ENCODE assay signal across 8 cellular contexts in the genomic region with DNA sequence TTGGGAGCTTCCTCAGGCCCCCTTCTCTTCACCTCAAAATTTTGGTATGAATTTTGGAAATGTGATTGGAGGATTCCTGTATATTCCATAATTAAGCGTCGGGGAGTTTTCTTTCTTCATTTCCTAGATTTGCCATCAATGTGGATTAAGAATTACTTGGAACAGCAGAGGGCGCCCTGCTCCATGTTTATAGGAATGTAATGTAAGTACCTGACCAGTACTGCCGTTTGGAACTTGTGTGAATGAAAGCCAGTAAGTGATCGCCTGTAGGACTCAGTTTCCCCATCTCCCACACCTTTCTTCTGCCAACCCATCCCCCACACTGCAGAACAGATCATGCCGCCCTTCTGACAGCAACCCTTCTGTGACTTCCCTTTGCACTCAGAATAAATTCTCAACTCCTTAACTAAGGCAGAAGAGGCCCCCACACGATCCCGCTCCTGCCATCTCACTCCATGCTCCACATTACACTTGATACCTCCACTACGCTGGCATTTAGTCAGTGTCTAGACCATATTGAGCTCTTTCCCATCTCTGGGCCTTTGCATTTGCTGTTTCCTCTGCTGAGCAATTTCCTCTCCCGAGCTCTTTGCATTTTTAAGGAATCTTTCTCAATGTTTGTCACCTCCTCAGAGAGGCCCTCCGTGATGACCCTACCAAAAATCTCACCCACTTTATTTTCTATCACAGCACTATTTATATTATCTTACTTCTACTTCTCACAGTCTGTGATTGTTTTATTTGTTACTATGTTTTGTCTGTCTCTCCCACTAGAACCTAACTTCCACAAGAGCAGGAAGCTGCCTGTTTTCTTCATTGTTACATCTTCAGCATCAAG.
A peak's percentile ranks its signal among the peaks of the same experiment; 100 is the strongest.
DNase-seq lines count a peak whose midpoint lies in the region; ATAC-seq and TF ChIP-seq lines count a peak whose summit lies in the region.

No MANE protein-coding gene starts in this region.

- intact Hi-C loops in lower leg skin (cut with DNase I; ENCODE audit: low total_unique reads): loop anchor here (10.0 kb wide), 3 partner anchors 301 to 511 kb away; no protein-coding TSS in a partner anchor

- no peaks in the 10 kb centered on the region for H3K36me3 ChIP-seq in GM23248 (ENCODE audit: low read depth)

- no peak for TF ChIP-seq POLR2A in lower leg skin (IDR thresholded peaks at IDR 0.05)

- no peaks in the 10 kb centered on the region for H3K9me3 ChIP-seq in GM23248 (ENCODE audit: low read depth)

- no peaks in the 10 kb centered on the region for H3K9me2 ChIP-seq in GM23248 (ENCODE audit: insufficient read depth)

- H4K20me1 ChIP-seq in GM23248 (ENCODE audit: insufficient read depth): no peaks in the 10 kb centered on the region

- peaks cover 11% of the 10 kb centered on the region; the same call in 1 of the 2 replicates for H3F3A ChIP-seq in GM23248 (ENCODE audit: insufficient read depth)

- no peak for ATAC-seq in GM19467 (IDR thresholded peaks at IDR 0.05; ENCODE audit: unreplicated experiment)

- in situ Hi-C loops in GM23248 (cut with MboI): loop anchor here (10.0 kb wide), 1 partner anchor 501 kb away; no protein-coding TSS in a partner anchor

- H3K27ac ChIP-seq in C4-2B: no peak overlapping the region; the same call in 1 of the 2 replicates
- no peak overlapping the region for H3K27ac ChIP-seq in GM23248

- peaks cover 11% of the 10 kb centered on the region; the same call in 1 of the 2 replicates for H3K4me1 ChIP-seq in GM23248 (ENCODE audit: insufficient read depth)

- H3K9ac ChIP-seq in GM23248: no peak overlapping the region

- H3K27me3 ChIP-seq in GM23248 (replicated peaks; ENCODE audit: insufficient read depth): 0 out of 2 replicates have a peak, but pooled peaks cover 7% of the 10 kb centered on the region

- no peaks in the 10 kb centered on the region for H3K79me2 ChIP-seq in GM23248 (ENCODE audit: insufficient read depth)

- no peak overlapping the region for H3K4me3 ChIP-seq in GM23248
- H3K4me3 ChIP-seq in lower leg skin (ENCODE audit: low read depth, poor library complexity, severe bottlenecking): no peak overlapping the region

- no peak overlapping the region for H3K4me2 ChIP-seq in GM23248 (ENCODE audit: unreplicated experiment)

- WGBS in GM23248 (ENCODE audit: low coverage in 1 of 2, low lambda C conversion rate in 2 of 2, missing lambda C conversion rate in 2 of 2), 2 experiments: 35 to 36% methylated on average over 11 of the region's 11 CpGs
- WGBS in lower leg skin, 2 donors: 24 to 30% methylated on average over 11 of the region's 11 CpGs

- no peak overlapping the region; the same call in 1 of the 2 replicates for H2AFZ ChIP-seq in GM23248

- TF ChIP-seq CTCF in C4-2B (conservative IDR thresholded peaks at IDR 0.05) (peak; percentile 80), lower leg skin (IDR thresholded peaks at IDR 0.05) (no peak)

- DNase-seq in GM23248 (peak; percentile 82), NCI-H446 (lab: John Stamatoyannopoulos, UW) (peak; percentile 54 to 79), dedifferentiated amniotic fluid mesenchymal stem cell (ENCODE audit: extremely low spot score) (peak; percentile 84), lower leg skin (ENCODE audit: low spot score in 2 of 2) (peak; percentile 87 to 93)
- DNase-seq in activated CD4-positive, alpha-beta T cell treated with anti-CD3 and anti-CD28 coated beads for 48 hours: peak; percentile 80
- DNase-seq in stimulated activated CD4-positive, alpha-beta T cell treated with anti-CD3 and anti-CD28 coated beads, TNF-alpha, amount 100 ng/mL, for 24 hours (ENCODE audit: low read depth in 3 of 3): peak; percentile 47 to 63 (median 58)
